23 cellular contexts compared by ENCODE assay signal in the genomic region with DNA sequence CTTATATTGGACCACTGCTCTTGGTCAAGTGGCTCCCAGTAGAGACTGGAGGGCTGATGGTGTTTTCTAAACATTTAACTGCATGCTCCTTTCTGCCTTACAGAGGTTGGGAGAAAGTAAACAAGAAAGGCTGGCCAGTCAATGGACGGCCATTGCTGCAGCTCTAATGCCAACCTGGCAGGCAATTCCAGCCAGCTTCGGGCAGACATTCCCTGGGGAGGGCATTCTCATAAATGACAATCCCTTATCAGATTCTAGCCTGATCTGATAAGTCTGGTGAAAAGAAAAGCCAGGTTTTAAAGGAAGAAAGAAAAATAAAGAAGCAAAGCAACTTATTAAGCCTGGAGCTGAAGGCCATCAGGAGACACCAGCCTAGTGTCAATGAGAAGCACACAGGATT.
A peak's percentile ranks its signal among the peaks of the same experiment; 100 is the strongest.
DNase-seq lines count a peak whose midpoint lies in the region; ATAC-seq and TF ChIP-seq lines count a peak whose summit lies in the region.
"Had no signal": no experiment of that assay in that cellular context is flagged by ENCODE, and none has a peak within 500 bp of the region (broad histone marks: within the 10 kb centered on the region; RNA-seq: fewer than 3 reads in every experiment).

No MANE protein-coding gene starts in this region.

- no peak for DNase-seq in stimulated activated naive CD8-positive, alpha-beta T cell treated with anti-CD3 and anti-CD28 coated beads, Interleukin-15, amount 100 ng/mL, for 72 hours
- DNase-seq in activated naive CD8-positive, alpha-beta T cell treated with anti-CD3 and anti-CD28 coated beads for 36 hours, result no peak
- no peak for DNase-seq in NCI-H1694 (lab: John Stamatoyannopoulos, UW)
- DNase-seq: activated naive CD4-positive, alpha-beta T cell treated with anti-CD3 and anti-CD28 coated beads for 36 hours; activated T-cell treated with anti-CD3 and anti-CD28 coated beads, Interleukin-2, amount 50 U/mL, for 1 hour; aorta; CD4-positive, alpha-beta memory T cell; effector CD4-positive, alpha-beta T cell; GM23248; kidney glomerular epithelial cell; mesenchymal stem cell; NCI-H2081; NCI-H774; PC-3; SHP77 had no signal

- no peaks in the 10 kb centered on the region for H3K27me3 Mint-ChIP-seq in stimulated activated naive CD8-positive, alpha-beta T cell treated with anti-CD3 and anti-CD28 coated beads, Interleukin-15, Interleukin-2, amounts not matched to agents 100 ng/mL and 50 ng/mL, for 24 hours
- H3K27me3 Mint-ChIP-seq in stimulated activated naive CD8-positive, alpha-beta T cell treated with anti-CD3 and anti-CD28 coated beads, Interleukin-15, amount 100 ng/mL, for 72 hours, result no peaks in the 10 kb centered on the region
- H3K27me3 Mint-ChIP-seq in activated naive CD8-positive, alpha-beta T cell treated with anti-CD3 and anti-CD28 coated beads for 36 hours, result no peaks in the 10 kb centered on the region
- H3K27me3 Mint-ChIP-seq: CD4-positive, alpha-beta memory T cell had no signal

- H3K9me3 ChIP-seq in neutrophil, result no peaks in the 10 kb centered on the region

- peak overlapping the region in 1 of 2 experiments; percentile 34 for H3K4me3 ChIP-seq in neutrophil (ENCODE audit: low read depth in 1 of 2, low read length in 1 of 2)
- H3K4me3 ChIP-seq: cardiac muscle cell, GM23248, skin epidermis had no signal

- no peaks in the 10 kb centered on the region for H3K9me3 Mint-ChIP-seq in stimulated activated naive CD8-positive, alpha-beta T cell treated with anti-CD3 and anti-CD28 coated beads, Interleukin-15, Interleukin-2, amounts not matched to agents 100 ng/mL and 50 ng/mL, for 24 hours
- H3K9me3 Mint-ChIP-seq in stimulated activated naive CD8-positive, alpha-beta T cell treated with anti-CD3 and anti-CD28 coated beads, Interleukin-15, amount 100 ng/mL, for 72 hours, result no peaks in the 10 kb centered on the region
- H3K9me3 Mint-ChIP-seq in activated naive CD8-positive, alpha-beta T cell treated with anti-CD3 and anti-CD28 coated beads for 36 hours, result no peaks in the 10 kb centered on the region
- H3K9me3 Mint-ChIP-seq: activated naive CD4-positive, alpha-beta T cell treated with anti-CD3 and anti-CD28 coated beads for 36 hours; CD4-positive, alpha-beta memory T cell had no signal

- no peaks in the 10 kb centered on the region for H3K36me3 Mint-ChIP-seq in stimulated activated naive CD8-positive, alpha-beta T cell treated with anti-CD3 and anti-CD28 coated beads, Interleukin-15, Interleukin-2, amounts not matched to agents 100 ng/mL and 50 ng/mL, for 24 hours (ENCODE audit: low read depth)
- H3K36me3 Mint-ChIP-seq in activated naive CD8-positive, alpha-beta T cell treated with anti-CD3 and anti-CD28 coated beads for 36 hours, result peaks cover 4% of the 10 kb centered on the region
- H3K36me3 Mint-ChIP-seq: CD4-positive, alpha-beta memory T cell had no signal

- no peaks in the 10 kb centered on the region for H3K36me3 ChIP-seq in neutrophil
- H3K36me3 ChIP-seq: cardiac muscle cell had no signal

- H3K4me1 Mint-ChIP-seq in stimulated activated naive CD8-positive, alpha-beta T cell treated with anti-CD3 and anti-CD28 coated beads, Interleukin-15, Interleukin-2, amounts not matched to agents 100 ng/mL and 50 ng/mL, for 24 hours (ENCODE audit: low read depth), result peaks cover 48% of the 10 kb centered on the region
- H3K4me1 Mint-ChIP-seq in stimulated activated naive CD8-positive, alpha-beta T cell treated with anti-CD3 and anti-CD28 coated beads, Interleukin-15, amount 100 ng/mL, for 72 hours, result peaks cover 58% of the 10 kb centered on the region
- peaks cover 58% of the 10 kb centered on the region for H3K4me1 Mint-ChIP-seq in activated naive CD8-positive, alpha-beta T cell treated with anti-CD3 and anti-CD28 coated beads for 36 hours

- H3K4me1 ChIP-seq in neutrophil (ENCODE audit: control insufficient read depth in 1 of 2, insufficient read depth in 1 of 2, low read depth in 1 of 2, low read length in 1 of 2), result peaks cover 31 to 61% of the 10 kb centered on the region in 2 experiments

- peak overlapping the region; percentile 56 for H3K27ac Mint-ChIP-seq in stimulated activated naive CD8-positive, alpha-beta T cell treated with anti-CD3 and anti-CD28 coated beads, Interleukin-15, Interleukin-2, amounts not matched to agents 100 ng/mL and 50 ng/mL, for 24 hours
- no peak overlapping the region for H3K27ac Mint-ChIP-seq in stimulated activated naive CD8-positive, alpha-beta T cell treated with anti-CD3 and anti-CD28 coated beads, Interleukin-15, amount 100 ng/mL, for 72 hours
- peak overlapping the region; percentile 57 for H3K27ac Mint-ChIP-seq in activated naive CD8-positive, alpha-beta T cell treated with anti-CD3 and anti-CD28 coated beads for 36 hours

- no peaks in the 10 kb centered on the region for H3K27me3 ChIP-seq in neutrophil
- H3K27me3 ChIP-seq: cardiac muscle cell had no signal

- peak overlapping the region; percentile 62 for H3K27ac ChIP-seq in neutrophil
- H3K27ac ChIP-seq: cardiac muscle cell, epithelial cell of prostate, GM23248, skin epidermis had no signal

- no peak overlapping the region for H3K4me3 Mint-ChIP-seq in stimulated activated naive CD8-positive, alpha-beta T cell treated with anti-CD3 and anti-CD28 coated beads, Interleukin-15, Interleukin-2, amounts not matched to agents 100 ng/mL and 50 ng/mL, for 24 hours
- no peak overlapping the region for H3K4me3 Mint-ChIP-seq in stimulated activated naive CD8-positive, alpha-beta T cell treated with anti-CD3 and anti-CD28 coated beads, Interleukin-15, amount 100 ng/mL, for 72 hours
- no peak overlapping the region for H3K4me3 Mint-ChIP-seq in activated naive CD8-positive, alpha-beta T cell treated with anti-CD3 and anti-CD28 coated beads for 36 hours
- H3K4me3 Mint-ChIP-seq: activated naive CD4-positive, alpha-beta T cell treated with anti-CD3 and anti-CD28 coated beads for 36 hours; CD4-positive, alpha-beta memory T cell had no signal

- ATAC-seq in stimulated activated naive CD8-positive, alpha-beta T cell treated with anti-CD3 and anti-CD28 coated beads, Interleukin-15, amount 100 ng/mL, for 72 hours, result no peak
- ATAC-seq in GM18517 (IDR thresholded peaks at IDR 0.05; ENCODE audit: unreplicated experiment) (no peak), HG02763 (IDR thresholded peaks at IDR 0.05; ENCODE audit: unreplicated experiment) (no peak)
- ATAC-seq: activated CD4-positive, CD25-positive, alpha-beta regulatory T cell treated with anti-CD3 and anti-CD28 coated beads, Interleukin-2, amount 50 U/mL, for 24 hours; PC-3 had no signal

- no peak for TF ChIP-seq CTCF in neutrophil (IDR thresholded peaks at IDR 0.05)

Comparison
In these comparisons a context has a peak if more than half of its experiments do, and no peak if none do; other contexts are left out.
1. H3K27ac Mint-ChIP-seq: peak in stimulated activated naive CD8-positive, alpha-beta T cell treated with anti-CD3 and anti-CD28 coated beads, Interleukin-15, Interleukin-2, amounts not matched to agents 100 ng/mL and 50 ng/mL, for 24 hours (single experiment) and activated naive CD8-positive, alpha-beta T cell treated with anti-CD3 and anti-CD28 coated beads for 36 hours (single experiment); none in stimulated activated naive CD8-positive, alpha-beta T cell treated with anti-CD3 and anti-CD28 coated beads, Interleukin-15, amount 100 ng/mL, for 72 hours (0 of 2).